Comparison of ENCODE assay signal across 8 cellular contexts in genomic region chr3:16309558-16309957, GRCh38. TPM values are rescaled to one million over a fixed set of nuclear protein-coding genes. Genes with fewer than 3 reads are reported as not detected.
DNase-seq lines count a peak whose midpoint lies in the region; ATAC-seq, FAIRE-seq and TF ChIP-seq lines count a peak whose summit lies in the region.

No MANE protein-coding gene starts in this region.

- intact Hi-C loops in activated CD8-positive, alpha-beta T cell treated with anti-CD3 and anti-CD28 coated beads for 36 hours (cut with micrococcal nuclease): no loop called here

- POLR2A ChIA-PET in activated CD8-positive, alpha-beta T cell treated with anti-CD3 and anti-CD28 coated beads for 36 hours (lab: Charles Lee): interaction anchor here (1.0 kb wide), 2 partner anchors 9 to 45 kb away, joined by 4 to 5 read pairs; partner anchors contain the start of gene DPH3

- H3K9me3 ChIP-seq in HUES48 (ENCODE audit: control insufficient read depth, insufficient read depth, low read length): no peaks in the 10 kb centered on the region
- no peaks in the 10 kb centered on the region for H3K9me3 ChIP-seq in gastroesophageal sphincter

- TF ChIP-seq POLR2A in GM12891 (IDR thresholded peaks at IDR 0.05; ENCODE audit: low read depth, low read length): no peak
- TF ChIP-seq POLR2A in gastroesophageal sphincter (IDR thresholded peaks at IDR 0.05): no peak

- H3K27ac Mint-ChIP-seq in activated CD8-positive, alpha-beta T cell treated with anti-CD3 and anti-CD28 coated beads for 36 hours: peak overlapping the region; percentile 93

- H3K4me1 Mint-ChIP-seq in activated CD8-positive, alpha-beta T cell treated with anti-CD3 and anti-CD28 coated beads for 36 hours (ENCODE audit: low read depth): peaks cover 91% of the 10 kb centered on the region

- H3K9me3 Mint-ChIP-seq in activated CD8-positive, alpha-beta T cell treated with anti-CD3 and anti-CD28 coated beads for 36 hours: peaks cover 8% of the 10 kb centered on the region

- peak overlapping the region; percentile 37 for H3K4me3 Mint-ChIP-seq in activated CD8-positive, alpha-beta T cell treated with anti-CD3 and anti-CD28 coated beads for 36 hours

- WGBS in gastroesophageal sphincter (ENCODE audit: low coverage in 1 of 2), 2 donors: 92 to 100% methylated on average over 2 of the region's 2 CpGs

- CTCF ChIA-PET in activated CD8-positive, alpha-beta T cell treated with anti-CD3 and anti-CD28 coated beads for 36 hours (lab: Charles Lee): interaction anchor here (1.0 kb wide), 1 partner anchor 19 kb away, joined by 3 read pairs; no protein-coding TSS in a partner anchor

- H3K27ac ChIP-seq in HUES48 (ENCODE audit: low read depth, low read length): peak overlapping the region; percentile 53
- H3K27ac ChIP-seq in gastroesophageal sphincter: peak overlapping the region in 2 of 4 donors; percentile 71 to 77

- H3K36me3 Mint-ChIP-seq in activated CD8-positive, alpha-beta T cell treated with anti-CD3 and anti-CD28 coated beads for 36 hours (ENCODE audit: low read depth): peaks cover 81% of the 10 kb centered on the region

- no peak overlapping the region for H3K9ac ChIP-seq in HUES48 (ENCODE audit: low read depth, low read length)

- H3K4me3 ChIP-seq in HUES48 (ENCODE audit: low read depth, low read length) (no peak overlapping the region), gastroesophageal sphincter (no peak overlapping the region)

- no peaks in the 10 kb centered on the region for H3K27me3 ChIP-seq in HUES48 (ENCODE audit: control insufficient read depth, insufficient read depth, low read length)
- H3K27me3 ChIP-seq in gastroesophageal sphincter: no peaks in the 10 kb centered on the region

- H3K27me3 Mint-ChIP-seq in activated CD8-positive, alpha-beta T cell treated with anti-CD3 and anti-CD28 coated beads for 36 hours: no peaks in the 10 kb centered on the region

- TF ChIP-seq CTCF in activated CD8-positive, alpha-beta T cell treated with anti-CD3 and anti-CD28 coated beads for 36 hours (IDR thresholded peaks at IDR 0.05): no peak
- TF ChIP-seq CTCF in gastroesophageal sphincter (IDR thresholded peaks at IDR 0.05): no peak

- H3K36me3 ChIP-seq in HUES48 (ENCODE audit: control insufficient read depth, insufficient read depth, low read length) (peaks cover 31% of the 10 kb centered on the region), gastroesophageal sphincter (peaks cover 0 to 17% of the 10 kb centered on the region in 2 donors)

- ATAC-seq in GM21723 (IDR thresholded peaks at IDR 0.05; ENCODE audit: unreplicated experiment) (peak; percentile 82), gastroesophageal sphincter (no peak)
- ATAC-seq in activated CD8-positive, alpha-beta T cell treated with anti-CD3 and anti-CD28 coated beads for 36 hours: peak; percentile 69

- TF ChIP-seq EP300 in gastroesophageal sphincter (IDR thresholded peaks at IDR 0.05): no peak

- DNase-seq in GM12891 (ENCODE audit: insufficient read length, low spot score) (peak; percentile 27), lung microvascular endothelial cell (ENCODE audit: low read depth in 2 of 2) (peak; percentile 52 to 59), NAMALWA (ENCODE audit: low spot score) (no peak), NCI-H187 treated with DMSO at 0.1 percent for 48 hours (lab: John Stamatoyannopoulos, UW) (no peak)
- DNase-seq in activated CD8-positive, alpha-beta T cell treated with anti-CD3 and anti-CD28 coated beads for 36 hours: peak; percentile 83

- peak; percentile 88 for FAIRE-seq in GM12891 (lab: Jason Lieb, UNC)

- H3K4me1 ChIP-seq in HUES48 (ENCODE audit: control insufficient read depth, insufficient read depth, low read length) (no peaks in the 10 kb centered on the region), gastroesophageal sphincter (peaks cover 0 to 28% (median 5%) of the 10 kb centered on the region in 3 donors)

TF ChIP-seq in GM12891, 5 proteins besides CTCF, POLR2A, EP300 and RAD21:
- TF ChIP-seq PAX5 (IDR thresholded peaks at IDR 0.05; ENCODE audit: insufficient read depth, low read length, severe bottlenecking) (no peak), TAF1 (IDR thresholded peaks at IDR 0.05; ENCODE audit: low read depth, low read length) (no peak), POLR2AphosphoS5 (IDR thresholded peaks at IDR 0.05; ENCODE audit: low read depth, low read length) (peak; percentile 63; the same call in 1 of the 2 replicates)

RNA-seq across cellular contexts. Expression of gene OXNAD1, which starts 44.5 kb away (rescaled TPM):
- 9.0 TPM for polyA plus RNA-seq in GM12891 (2012; ENCODE audit: low read depth, missing spikeins)
- total RNA-seq in activated CD8-positive, alpha-beta T cell treated with anti-CD3 and anti-CD28 coated beads for 36 hours: 10 to 100 TPM; 37.0 to 38.8 TPM
- total RNA-seq in lung microvascular endothelial cell (5.9 and 16.3 TPM in 2 replicates), gastroesophageal sphincter (10 to 100 TPM; 10.2 to 13.2 (median 12.4) TPM)

RNA-seq across cellular contexts. Expression of gene DPH3, which starts 44.8 kb away (rescaled TPM):
- polyA plus RNA-seq in GM12891 (2012; ENCODE audit: low read depth, missing spikeins): 11.6 TPM
- 10 to 100 TPM; 18.2 to 19.9 TPM for total RNA-seq in activated CD8-positive, alpha-beta T cell treated with anti-CD3 and anti-CD28 coated beads for 36 hours
- total RNA-seq in lung microvascular endothelial cell: 17.9 and 29.8 TPM in 2 replicates
- 10 to 100 TPM; 31.4 to 40.0 (median 36.8) TPM for total RNA-seq in gastroesophageal sphincter

Comparison
In these comparisons a context has a peak if more than half of its experiments do, and no peak if none do; other contexts are left out.
1. DNase-seq: peak in GM12891 (single experiment), activated CD8-positive, alpha-beta T cell treated with anti-CD3 and anti-CD28 coated beads for 36 hours (single experiment) and lung microvascular endothelial cell (2 of 2); none in NAMALWA (single experiment) and NCI-H187 treated with DMSO at 0.1 percent for 48 hours (single experiment).